Comparison of ENCODE assay signal across 8 cellular contexts in genomic region chr1:33298623-33299277, GRCh38. TPM values are rescaled to one million over a fixed set of nuclear protein-coding genes. Genes with fewer than 3 reads are reported as not detected.
DNase-seq lines count a peak whose midpoint lies in the region; ATAC-seq and TF ChIP-seq lines count a peak whose summit lies in the region.

No MANE protein-coding gene starts in this region.

- H3K36me3 ChIP-seq in kidney epithelial cell (ENCODE audit: control insufficient read depth, insufficient read depth, low read length), result peaks cover 3% of the 10 kb centered on the region

- ATAC-seq in GM18498 (IDR thresholded peaks at IDR 0.05; ENCODE audit: unreplicated experiment), result peak; percentile 65

- H3K4me3 ChIP-seq in WI38 (ENCODE audit: low read depth, low read length) (no peak overlapping the region), kidney epithelial cell (ENCODE audit: low read depth, low read length) (no peak overlapping the region)

- DNase-seq in NCI-H2081 treated with DMSO at 0.1 percent for 48 hours (lab: John Stamatoyannopoulos, UW) (peak; percentile 23), caudate nucleus (lab: John Stamatoyannopoulos, UW) (peak in 32 of 61 donors; percentile 2 to 49 (median 18)), kidney epithelial cell (ENCODE audit: low read depth) (no peak), NCI-H1048 (lab: John Stamatoyannopoulos, UW) (no peak)
- peak; percentile 34 to 48 for DNase-seq in stimulated activated CD4-positive, alpha-beta T cell treated with anti-CD3 and anti-CD28 coated beads, Interleukin-4, amount 100 ng/mL, for 4 hours

- H3K27me3 ChIP-seq in kidney epithelial cell (ENCODE audit: control insufficient read depth, insufficient read depth, low read length), result no peaks in the 10 kb centered on the region

- no peak overlapping the region for H3K27ac ChIP-seq in 22Rv1
- H3K27ac ChIP-seq in caudate nucleus (ENCODE audit: low read depth, low read length), result no peak overlapping the region

- TF ChIP-seq CTCF in 22Rv1 (IDR thresholded peaks at IDR 0.05) (peak; percentile 85), WI38 (IDR thresholded peaks at IDR 0.05; ENCODE audit: low read depth, low read length) (peak; percentile 99), kidney epithelial cell (IDR thresholded peaks at IDR 0.05; ENCODE audit: insufficient read depth, low read length, poor library complexity, severe bottlenecking) (peak; percentile 82)

RNA-seq across cellular contexts. Expression of gene A3GALT2, which starts 22.1 kb away (rescaled TPM):
- not detected in 2 replicates for total RNA-seq in kidney epithelial cell

RNA-seq across cellular contexts. Expression of gene ZNF362, which starts 42.5 kb away (rescaled TPM):
- total RNA-seq in kidney epithelial cell, result 20.7 and 26.0 TPM in 2 replicates

Comparison
In these comparisons a context has a peak if more than half of its experiments do, and no peak if none do; other contexts are left out.
1. DNase-seq: peak in NCI-H2081 treated with DMSO at 0.1 percent for 48 hours (single experiment), caudate nucleus (32 of 61) and stimulated activated CD4-positive, alpha-beta T cell treated with anti-CD3 and anti-CD28 coated beads, Interleukin-4, amount 100 ng/mL, for 4 hours (2 of 2); none in kidney epithelial cell (single experiment) and NCI-H1048 (single experiment).
2. Peak in every context shown above with its lines, with median percentiles within 50 percentile points of each other: CTCF ChIP-seq.